Comparison of ENCODE assay signal across 9 cellular contexts in genomic region chr11:101127699-101128570, GRCh38. TPM values are rescaled to one million over a fixed set of nuclear protein-coding genes. Genes with fewer than 3 reads are reported as not detected.
DNase-seq lines count a peak whose midpoint lies in the region; ATAC-seq and TF ChIP-seq lines count a peak whose summit lies in the region.
"Had no signal": no experiment of that assay in that cellular context is flagged by ENCODE, and none has a peak within 500 bp of the region (broad histone marks: within the 10 kb centered on the region; RNA-seq: fewer than 3 reads in every experiment).

No MANE protein-coding gene starts in this region.

- no peaks in the 10 kb centered on the region for H3K79me1 ChIP-seq in IMR-90 (ENCODE audit: low read depth in 1 of 2, low read length in 2 of 2)

- no peak overlapping the region for H2BK20ac ChIP-seq in IMR-90 (ENCODE audit: low read depth, low read length)

- peak overlapping the region; percentile 41 for H3K4me3 ChIP-seq in IMR-90 (ENCODE audit: insufficient read depth, low read depth, low read length)
- peak overlapping the region; percentile 32 to 70 (median 55) for H3K4me3 ChIP-seq in esophagus squamous epithelium
- H3K4me3 ChIP-seq in Karpas-422 (ENCODE audit: low read length): no peak overlapping the region

- H4K20me1 ChIP-seq in IMR-90 (ENCODE audit: insufficient read depth, low read length): no peaks in the 10 kb centered on the region
- H4K20me1 ChIP-seq in Karpas-422 (ENCODE audit: insufficient read depth, low read depth, low read length): no peaks in the 10 kb centered on the region

- no peaks in the 10 kb centered on the region for H3K9me2 ChIP-seq in Karpas-422 (replicated peaks; ENCODE audit: insufficient read depth, low read length)

- TF ChIP-seq POLR2A in IMR-90 (IDR thresholded peaks at IDR 0.05; ENCODE audit: low read depth, low read length) (no peak), esophagus squamous epithelium (IDR thresholded peaks at IDR 0.05) (no peak)

- no peaks in the 10 kb centered on the region for H3K9me1 ChIP-seq in IMR-90 (ENCODE audit: insufficient read depth, low read length)

- H3K9me3 Mint-ChIP-seq in nephron progenitor cell: no peaks in the 10 kb centered on the region

- H3K4me1 ChIP-seq in IMR-90 (ENCODE audit: control insufficient read depth, insufficient read depth, low read length) (peaks cover 4% of the 10 kb centered on the region; the same call in 1 of the 2 replicates), esophagus squamous epithelium (peaks cover 13 to 32% (median 14%) of the 10 kb centered on the region in 3 donors), Karpas-422 (ENCODE audit: low read length) (no peaks in the 10 kb centered on the region)

- H3K36me3 ChIP-seq in IMR-90 (ENCODE audit: control insufficient read depth, insufficient read depth, low read length) (no peaks in the 10 kb centered on the region), esophagus squamous epithelium (no peaks in the 10 kb centered on the region), Karpas-422 (ENCODE audit: insufficient read depth, low read length) (no peaks in the 10 kb centered on the region)

- H2BK15ac ChIP-seq in IMR-90 (ENCODE audit: low read depth, low read length): no peak overlapping the region

- H3K27me3 ChIP-seq in IMR-90 (ENCODE audit: control insufficient read depth, insufficient read depth, low read length) (peaks cover 41% of the 10 kb centered on the region), esophagus squamous epithelium (peaks cover 9 to 85% (median 25%) of the 10 kb centered on the region in 4 donors), Karpas-422 (ENCODE audit: low read length) (no peaks in the 10 kb centered on the region)

- H2BK120ac ChIP-seq in IMR-90 (ENCODE audit: low read depth, low read length): no peak overlapping the region

- peak; percentile 38 for ATAC-seq in IMR-90 (ENCODE audit: low read depth)
- no peak for ATAC-seq in HG02981 (IDR thresholded peaks at IDR 0.05; ENCODE audit: unreplicated experiment)

- CTCF ChIA-PET in IMR-90 (lab: Yijun Ruan, JAX): interaction anchor here (0.6 kb wide), 1 partner anchor 759 kb away, joined by 3 read pairs; no protein-coding TSS in a partner anchor

- H2AFZ ChIP-seq in IMR-90 (replicated peaks; ENCODE audit: low read length, poor library complexity): peak overlapping the region; percentile 84
- H2AFZ ChIP-seq in Karpas-422 (ENCODE audit: low read length): no peak overlapping the region

- H3K4ac ChIP-seq in IMR-90 (ENCODE audit: low read depth, low read length): no peak overlapping the region

- DNase-seq in AG08396 (ENCODE audit: low spot score): peak; percentile 27
- no peak for DNase-seq in IMR-90
- DNase-seq in esophagus squamous epithelium (lab: John Stamatoyannopoulos, UW): no peak
- peak; percentile 54 for DNase-seq in nephron progenitor cell
- DNase-seq in cortex of kidney (lab: John Stamatoyannopoulos, UW): no peak
- no peak for DNase-seq in Karpas-422
- DNase-seq in NCI-H1105 treated with DMSO at 0.1 percent for 48 hours (lab: John Stamatoyannopoulos, UW): no peak
- DNase-seq: activated naive CD4-positive, alpha-beta T cell treated with anti-CD3 and anti-CD28 coated beads, Interleukin-2, amount 50 U/mL, for 16 hours had no signal

- no peak overlapping the region for H3K56ac ChIP-seq in IMR-90 (ENCODE audit: extremely low read depth, insufficient read depth, low read length)

- H4K91ac ChIP-seq in IMR-90 (ENCODE audit: insufficient read depth, low read depth, low read length): no peak overlapping the region

- in situ Hi-C loops in IMR-90 (cut with MboI; ENCODE audit: low sequenced_read_pairs): no loop called here

- H3K4me3 Mint-ChIP-seq in nephron progenitor cell: peak overlapping the region; percentile 74

- H4K5ac ChIP-seq in IMR-90 (ENCODE audit: low read depth, low read length): no peak overlapping the region

- intact Hi-C loops in IMR-90 (cut with micrococcal nuclease) (loop anchor here (10.0 kb wide), 1 partner anchor 553 kb away; no protein-coding TSS in a partner anchor), esophagus squamous epithelium (cut with DNase I) (no loop called here)

- H3K27ac Mint-ChIP-seq in nephron progenitor cell: no peak overlapping the region

- no TSS peak for BruUV-seq in IMR-90 (replicated peaks; lab: Mats Ljungman, UMichigan)

- 3% methylated on average over 14 of the region's 93 CpGs; no CpG with 5 or more reads in 1 of the 2 experiments for WGBS in IMR-90 (ENCODE audit: extremely low coverage in 2 of 2, insufficient read length in 1 of 2), 2 experiments
- WGBS in esophagus squamous epithelium, 2 donors: no CpG with 5 or more reads among the region's 93 CpGs

- no peaks in the 10 kb centered on the region for H3K79me2 ChIP-seq in Karpas-422 (ENCODE audit: low read length)

- no peak overlapping the region for H2AK5ac ChIP-seq in IMR-90 (ENCODE audit: low read depth, low read length)

- H3K23ac ChIP-seq in IMR-90 (ENCODE audit: low read depth, low read length): no peak overlapping the region

- TF ChIP-seq CTCF in IMR-90 (conservative IDR thresholded peaks at IDR 0.05; ENCODE audit: low read depth, low read length) (no peak), esophagus squamous epithelium (IDR thresholded peaks at IDR 0.05) (no peak), nephron progenitor cell (IDR thresholded peaks at IDR 0.05) (no peak)

- no peak overlapping the region for H3K18ac ChIP-seq in IMR-90 (ENCODE audit: low read depth, low read length)

- H2BK5ac ChIP-seq in IMR-90 (ENCODE audit: low read depth, low read length, poor library complexity, severe bottlenecking): no peak overlapping the region

- H3K9me3 ChIP-seq in IMR-90 (ENCODE audit: control insufficient read depth, insufficient read depth, low read length) (peaks cover 8% of the 10 kb centered on the region), esophagus squamous epithelium (no peaks in the 10 kb centered on the region), Karpas-422 (ENCODE audit: low read length) (peaks cover 67% of the 10 kb centered on the region)

- no peak for TF ChIP-seq RAD21 in IMR-90 (IDR thresholded peaks at IDR 0.05; ENCODE audit: low read length)

- H3K27ac ChIP-seq in IMR-90 (ENCODE audit: insufficient read depth, low read length) (no peak overlapping the region), esophagus squamous epithelium (peak overlapping the region; percentile 10 to 79 (median 57)), Karpas-422 (ENCODE audit: low read length) (no peak overlapping the region)

- no peaks in the 10 kb centered on the region for H3K36me3 Mint-ChIP-seq in nephron progenitor cell (ENCODE audit: low read depth)

- H3K4me1 Mint-ChIP-seq in nephron progenitor cell: peaks cover 9% of the 10 kb centered on the region

- no peak overlapping the region for H3K14ac ChIP-seq in IMR-90 (replicated peaks; ENCODE audit: low read depth, low read length)

- H3K9ac ChIP-seq in IMR-90 (ENCODE audit: low read depth, low read length) (no peak overlapping the region), Karpas-422 (ENCODE audit: low read length) (no peak overlapping the region)

- dilution Hi-C loops in IMR-90 (cut with HindIII; ENCODE audit: low sequenced_read_pairs, unreplicated experiment): no loop called here

- no peak overlapping the region for H2AK9ac ChIP-seq in IMR-90 (replicated peaks; ENCODE audit: low read depth, low read length, poor library complexity)

- H4K8ac ChIP-seq in IMR-90 (ENCODE audit: low read depth in 2 of 2, low read length in 2 of 2): no peak overlapping the region

- peak overlapping the region; percentile 64 for H3K4me2 ChIP-seq in IMR-90 (ENCODE audit: low read depth, low read length)
- no peak overlapping the region for H3K4me2 ChIP-seq in Karpas-422 (ENCODE audit: low read depth, low read length, poor library complexity, severe bottlenecking)

- POLR2A ChIA-PET in IMR-90 (lab: Charles Lee; ENCODE audit: unreplicated experiment): no interaction called here

- H3K27me3 Mint-ChIP-seq in nephron progenitor cell (ENCODE audit: low read depth, poor library complexity): peaks cover 93% of the 10 kb centered on the region

TF ChIP-seq in IMR-90, 13 proteins besides CTCF, POLR2A, EP300 and RAD21:
- no peak for TF ChIP-seq RFX5 (IDR thresholded peaks at IDR 0.05; ENCODE audit: low read depth, low read length)

RNA-seq across cellular contexts. Expression of gene PGR, which starts 1.7 kb away (rescaled TPM):
- total RNA-seq in IMR-90 (2012; rRNA removed): under 0.01 TPM in 2 replicates
- polyA plus RNA-seq in IMR-90 (2012; rRNA removed): not detected in 2 replicates
- not detected in 2 replicates for polyA plus RNA-seq in IMR-90 (2012; cell fraction: cytosol; rRNA removed)
- not detected in 2 replicates for polyA plus RNA-seq in IMR-90 (2012; cell fraction: nucleus; rRNA removed; ENCODE audit: low replicate concordance)
- 1 to 10 TPM in 1 of 4 donors, under 1 TPM in 3; under 0.01 to 1.3 (median 0.29) TPM for total RNA-seq in esophagus squamous epithelium
- total RNA-seq in Karpas-422 (2014; rRNA removed; shearing (Covaris generic); ENCODE audit: low replicate concordance): not detected in 2 replicates

Comparison
In these comparisons a context has a peak if more than half of its experiments do, and no peak if none do; other contexts are left out.
1. DNase-seq: peak in AG08396 (single experiment) and nephron progenitor cell (single experiment); none in IMR-90 (single experiment), esophagus squamous epithelium (single experiment), cortex of kidney (single experiment), Karpas-422 (single experiment) and NCI-H1105 treated with DMSO at 0.1 percent for 48 hours (single experiment).
2. H3K27ac ChIP-seq: peak in esophagus squamous epithelium (4 of 4); none in IMR-90 (single experiment) and Karpas-422 (single experiment).